ENCODE assay signal across 9 cellular contexts in the genomic region with DNA sequence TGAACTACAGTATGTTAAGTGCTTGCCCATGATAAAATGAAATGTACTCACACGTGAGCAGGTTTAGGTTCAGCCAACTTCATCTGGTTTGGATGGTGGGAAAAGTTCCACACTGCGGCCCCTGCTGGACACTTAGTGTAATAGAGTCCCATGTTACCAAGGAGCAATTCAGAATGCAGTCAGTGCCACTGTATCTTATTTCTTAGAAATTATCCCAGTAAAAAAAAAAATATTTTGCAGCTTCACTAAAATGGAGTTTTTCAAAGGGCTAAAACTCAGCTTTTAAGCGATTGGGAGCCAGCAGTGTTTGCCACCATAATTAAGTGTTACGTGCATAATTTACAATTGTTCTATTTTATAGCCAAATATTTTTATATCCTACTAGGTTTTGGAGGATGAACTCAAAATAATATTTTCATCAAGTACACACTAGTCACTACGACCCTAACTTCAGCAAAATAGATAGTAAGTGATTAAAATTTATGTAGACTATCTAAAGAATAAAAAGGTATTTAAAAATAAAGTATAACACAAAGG.
DNase-seq lines count a peak whose midpoint lies in the region; ATAC-seq, FAIRE-seq and TF ChIP-seq lines count a peak whose summit lies in the region.
"Had no signal": no experiment of that assay in that cellular context is flagged by ENCODE, and none has a peak within 500 bp of the region (broad histone marks: within the 10 kb centered on the region; RNA-seq: fewer than 3 reads in every experiment).

No MANE protein-coding gene starts in this region.

- peak; percentile 83 for TF ChIP-seq CTCF in RWPE1 (conservative IDR thresholded peaks at IDR 0.05; ENCODE audit: low read depth)
- TF ChIP-seq CTCF in astrocyte of the cerebellum (IDR thresholded peaks at IDR 0.05; ENCODE audit: low read depth, low read length, missing control alignments): peak; percentile 91

- in situ Hi-C loops in astrocyte of the cerebellum (cut with HindIII; ENCODE audit: low sequenced_read_pairs): loop anchor here (25.0 kb wide), 1 partner anchor 471 kb away; no protein-coding TSS in a partner anchor

- FAIRE-seq in small intestine (lab: Jason Lieb, UNC): no peak

- H3K27me3 ChIP-seq in small intestine (ENCODE audit: control insufficient read depth in 2 of 2, insufficient read depth in 2 of 2, low read length in 2 of 2): no peaks in the 10 kb centered on the region

- CTCF ChIA-PET in RWPE1 (lab: Yijun Ruan, JAX): interaction anchor here (0.6 to 1.0 kb wide), 5 partner anchors 13 to 222 kb away, joined by 3 to 4 read pairs (median 3); no protein-coding TSS in a partner anchor

- H3K36me3 ChIP-seq in small intestine (ENCODE audit: control insufficient read depth in 2 of 2, insufficient read depth in 2 of 2, low read length in 2 of 2): no peaks in the 10 kb centered on the region

- POLR2A ChIA-PET in RWPE1 (lab: Yijun Ruan, JAX; ENCODE audit: low non-redundant PET): no interaction called here

- H3K4me1 ChIP-seq in small intestine (ENCODE audit: control insufficient read depth in 2 of 2, insufficient read depth in 1 of 2, low read depth in 1 of 2, low read length in 1 of 2): no peaks in the 10 kb centered on the region

- 29% methylated on average over 5 of the region's 5 CpGs for WGBS in small intestine, 3 donors

- ATAC-seq in GM21423 (IDR thresholded peaks at IDR 0.05; ENCODE audit: unreplicated experiment) (peak; percentile 88), HG03571 (IDR thresholded peaks at IDR 0.05; ENCODE audit: unreplicated experiment) (peak; percentile 85)

- H3K27ac ChIP-seq in RWPE1: no peak overlapping the region
- H3K27ac ChIP-seq in small intestine (ENCODE audit: low read depth in 1 of 2, low read length in 1 of 2): no peak overlapping the region
- H3K27ac ChIP-seq: epithelial cell of prostate had no signal

- peak; percentile 3 for DNase-seq in GM04503 (ENCODE audit: low read depth)
- DNase-seq in RWPE1 (ENCODE audit: low spot score): peak; percentile 47
- DNase-seq in astrocyte of the cerebellum (ENCODE audit: low read depth): peak; percentile 44
- DNase-seq in hippocampal formation (lab: John Stamatoyannopoulos, UW): peak; percentile 5 to 35
- DNase-seq in small intestine: peak; percentile 52
- DNase-seq in HuH-7.5 (ENCODE audit: low spot score): no peak

- no peaks in the 10 kb centered on the region for H3K9me3 ChIP-seq in small intestine (ENCODE audit: control insufficient read depth, low read depth)

- no peak overlapping the region for H3K4me3 ChIP-seq in astrocyte of the cerebellum (ENCODE audit: low read depth, low read length)
- no peak overlapping the region for H3K4me3 ChIP-seq in small intestine (ENCODE audit: low read depth in 1 of 2, low read length in 2 of 2)
